ENCODE assay signal across 1 cellular context in genomic region chr4:89110986-89111832, GRCh38.
TF ChIP-seq lines count a peak whose summit lies in the region.

Gene TIGD2, plus strand, starts transcription at chr4:89111533. Its CDS starts 1,442 bp downstream, at chr4:89112975.

TF ChIP-seq in GM12878, 131 proteins besides CTCF, POLR2A, EP300 and RAD21 (continued from another document and continues in another):
- TF ChIP-seq ZNF274 (IDR thresholded peaks at IDR 0.05; ENCODE audit: insufficient read depth, insufficient read length) (no peak), MXI1 (IDR thresholded peaks at IDR 0.05; ENCODE audit: low read depth, low read length) (peak; percentile 47), NR2C2 (IDR thresholded peaks at IDR 0.05; ENCODE audit: borderline replicate concordance, control insufficient read depth, insufficient read length, low read depth) (no peak), E4F1 (IDR thresholded peaks at IDR 0.05; ENCODE audit: borderline replicate concordance, partially characterized antibody) (no peak), DPF2 (IDR thresholded peaks at IDR 0.05) (peak; percentile 73), LARP7 (IDR thresholded peaks at IDR 0.05) (peak; percentile 85), SMAD1 (IDR thresholded peaks at IDR 0.05; ENCODE audit: low read depth, partially characterized antibody) (no peak), FOS (IDR thresholded peaks at IDR 0.05; ENCODE audit: borderline replicate concordance, extremely low read depth, insufficient read length) (no peak), NBN (IDR thresholded peaks at IDR 0.05) (peak; percentile 85), SP1 (IDR thresholded peaks at IDR 0.05; ENCODE audit: low read depth, low read length) (peak; percentile 44), IKZF2 (IDR thresholded peaks at IDR 0.05) (peak in 1 of 2 experiments; percentile 41; a peak in 3 of 4 replicates), SMC3 (IDR thresholded peaks at IDR 0.05; ENCODE audit: borderline replicate concordance, low read length) (peak; percentile 50; the same call in 1 of the 2 replicates), FOXK2 (IDR thresholded peaks at IDR 0.05) (peak; percentile 95), RB1 (IDR thresholded peaks at IDR 0.05; ENCODE audit: borderline replicate concordance) (peak; percentile 77; the same call in 1 of the 2 replicates), ATF7 (IDR thresholded peaks at IDR 0.05; ENCODE audit: low read depth) (no peak), SMARCA5 (IDR thresholded peaks at IDR 0.05) (peak; percentile 21; the same call in 1 of the 2 replicates), CUX1 (IDR thresholded peaks at IDR 0.05; ENCODE audit: insufficient replicate concordance, low read depth, low read length) (no peak), IKZF1 (conservative IDR thresholded peaks at IDR 0.05) (peak; percentile 84), BHLHE40 (IDR thresholded peaks at IDR 0.05; ENCODE audit: borderline replicate concordance in 1 of 2, low read depth in 2 of 2, low read length in 1 of 2) (peak; percentile 88 to 96), PAX8 (IDR thresholded peaks at IDR 0.05) (no peak), CBFB (IDR thresholded peaks at IDR 0.05; ENCODE audit: low read depth) (no peak), BACH1 (IDR thresholded peaks at IDR 0.05; ENCODE audit: borderline replicate concordance) (peak; percentile 78), NFXL1 (IDR thresholded peaks at IDR 0.05; ENCODE audit: borderline replicate concordance) (no peak), MYC (IDR thresholded peaks at IDR 0.05; ENCODE audit: insufficient read depth, insufficient read length, insufficient replicate concordance, low read length, severe bottlenecking) (no peak), HCFC1 (IDR thresholded peaks at IDR 0.05; ENCODE audit: low read length) (0 out of 2 replicates have a peak, but pooled peaks have one; percentile 40), ZSCAN29 (IDR thresholded peaks at IDR 0.05) (no peak), RFX5 (IDR thresholded peaks at IDR 0.05; ENCODE audit: low read depth, low read length) (no peak), CHD1 (IDR thresholded peaks at IDR 0.05; ENCODE audit: low read depth, low read length) (no peak), PML (IDR thresholded peaks at IDR 0.05; ENCODE audit: low read length) (peak; percentile 86; the same call in 1 of the 2 replicates), CHD4 (IDR thresholded peaks at IDR 0.05) (no peak), CREB1 (IDR thresholded peaks at IDR 0.05; ENCODE audit: low read depth) (peak; percentile 48; the same call in 1 of the 2 replicates), MYB (IDR thresholded peaks at IDR 0.05; ENCODE audit: borderline replicate concordance, low read depth, low read length) (no peak), ATF3 (IDR thresholded peaks at IDR 0.05; ENCODE audit: borderline replicate concordance, extremely low read depth, low read depth, low read length) (no peak), MTA3 (IDR thresholded peaks at IDR 0.05; ENCODE audit: borderline replicate concordance, low read length) (no peak), BMI1 (IDR thresholded peaks at IDR 0.05; ENCODE audit: borderline replicate concordance) (no peak), NR2C1 (IDR thresholded peaks at IDR 0.05) (no peak), ZNF207 (IDR thresholded peaks at IDR 0.05; ENCODE audit: borderline replicate concordance) (peak; percentile 59; the same call in 1 of the 2 replicates), ZNF687 (IDR thresholded peaks at IDR 0.05) (peak; percentile 78), KDM1A (IDR thresholded peaks at IDR 0.05; ENCODE audit: borderline replicate concordance) (no peak), CBX5 (IDR thresholded peaks at IDR 0.05; ENCODE audit: low read depth) (0 out of 2 replicates have a peak, but pooled peaks have one; percentile 32), SIN3A (IDR thresholded peaks at IDR 0.05; ENCODE audit: low read depth, low read length) (peak; percentile 92), POU2F2 (IDR thresholded peaks at IDR 0.05; ENCODE audit: borderline replicate concordance, low read depth, low read length) (peak; percentile 51; the same call in 1 of the 3 replicates), POLR2AphosphoS2 (IDR thresholded peaks at IDR 0.05; ENCODE audit: low read depth, low read length) (peak; percentile 72; the same call in 1 of the 2 replicates), ZNF24 (IDR thresholded peaks at IDR 0.05) (no peak), SIX5 (IDR thresholded peaks at IDR 0.05; ENCODE audit: low read depth, low read length, severe bottlenecking) (no peak), ZBTB11 (CRISPR knock-in tag; IDR thresholded peaks at IDR 0.05) (no peak), ASH2L (IDR thresholded peaks at IDR 0.05; ENCODE audit: borderline replicate concordance, low read depth) (no peak), ZBED1 (IDR thresholded peaks at IDR 0.05; ENCODE audit: borderline replicate concordance) (no peak), RUNX3 (IDR thresholded peaks at IDR 0.05; ENCODE audit: low read length) (no peak), KLF5 (IDR thresholded peaks at IDR 0.05; ENCODE audit: partially characterized antibody) (peak; percentile 96), ZNF217 (IDR thresholded peaks at IDR 0.05) (no peak; the same call in 1 of the 2 replicates), EED (IDR thresholded peaks at IDR 0.05; ENCODE audit: low read depth) (peak; percentile 28; the same call in 1 of the 2 replicates), TCF12 (IDR thresholded peaks at IDR 0.05; ENCODE audit: low read depth, low read length) (peak; percentile 72), TARDBP (IDR thresholded peaks at IDR 0.05; ENCODE audit: borderline replicate concordance) (no peak)
- TF ChIP-seq, protein P1, sequence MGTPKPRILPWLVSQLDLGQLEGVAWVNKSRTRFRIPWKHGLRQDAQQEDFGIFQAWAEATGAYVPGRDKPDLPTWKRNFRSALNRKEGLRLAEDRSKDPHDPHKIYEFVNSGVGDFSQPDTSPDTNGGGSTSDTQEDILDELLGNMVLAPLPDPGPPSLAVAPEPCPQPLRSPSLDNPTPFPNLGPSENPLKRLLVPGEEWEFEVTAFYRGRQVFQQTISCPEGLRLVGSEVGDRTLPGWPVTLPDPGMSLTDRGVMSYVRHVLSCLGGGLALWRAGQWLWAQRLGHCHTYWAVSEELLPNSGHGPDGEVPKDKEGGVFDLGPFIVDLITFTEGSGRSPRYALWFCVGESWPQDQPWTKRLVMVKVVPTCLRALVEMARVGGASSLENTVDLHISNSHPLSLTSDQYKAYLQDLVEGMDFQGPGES (IDR thresholded peaks at IDR 0.05) = no peak
